In genomic region chr21:15206514-15206913, GRCh38 we compare ENCODE assay signal across 14 cellular contexts.
DNase-seq lines count a peak whose midpoint lies in the region; ATAC-seq and TF ChIP-seq lines count a peak whose summit lies in the region.
"Had no signal": no experiment of that assay in that cellular context is flagged by ENCODE, and none has a peak within 500 bp of the region (broad histone marks: within the 10 kb centered on the region; RNA-seq: fewer than 3 reads in every experiment).

No MANE protein-coding gene starts in this region.

- H3K27me3 ChIP-seq in OCI-LY3 (ENCODE audit: low read depth, low read length) = peaks cover 84% of the 10 kb centered on the region
- H3K27me3 ChIP-seq in foreskin keratinocyte = no peaks in the 10 kb centered on the region
- H3K27me3 ChIP-seq: hepatocyte had no signal

- H3K36me3 ChIP-seq in OCI-LY3 (replicated peaks; ENCODE audit: low read depth, low read length) = no peaks in the 10 kb centered on the region

- no peaks in the 10 kb centered on the region for H3K79me2 ChIP-seq in OCI-LY3 (ENCODE audit: low read length)
- H3K79me2 ChIP-seq: hepatocyte had no signal

- H3K36me3 Mint-ChIP-seq in CD14-positive monocyte = no peaks in the 10 kb centered on the region
- H3K36me3 Mint-ChIP-seq in activated T-helper 2 cell treated with anti-CD3 and anti-CD28 coated beads, Interferon-gamma antibody, Interleukin-2, Interleukin-4, amounts not matched to agents 10 μg/mL and 5 μg/mL and 100 μg/mL, durations not matched to agents 14 hours and 24 hours and 36 hours (ENCODE audit: low read depth) = no peaks in the 10 kb centered on the region

- peak; percentile 86 for ATAC-seq in GM19372 (IDR thresholded peaks at IDR 0.05; ENCODE audit: low read depth, unreplicated experiment)
- peak; percentile 96 for ATAC-seq in HG02884 (IDR thresholded peaks at IDR 0.05; ENCODE audit: unreplicated experiment)
- ATAC-seq in foreskin keratinocyte = no peak

- no peak overlapping the region for H3K27ac ChIP-seq in OCI-LY3 (ENCODE audit: low read length)
- no peak overlapping the region for H3K27ac ChIP-seq in foreskin keratinocyte
- H3K27ac ChIP-seq: hepatocyte had no signal

- no peaks in the 10 kb centered on the region for H3K9me3 Mint-ChIP-seq in CD14-positive monocyte
- no peaks in the 10 kb centered on the region for H3K9me3 Mint-ChIP-seq in activated T-helper 2 cell treated with anti-CD3 and anti-CD28 coated beads, Interferon-gamma antibody, Interleukin-2, Interleukin-4, amounts not matched to agents 10 μg/mL and 5 μg/mL and 100 μg/mL, durations not matched to agents 14 hours and 24 hours and 36 hours

- H3K27me3 Mint-ChIP-seq in CD14-positive monocyte (ENCODE audit: low read depth in 3 of 3) = peaks cover 0 to 2% (median 0%) of the 10 kb centered on the region in 3 donors
- peaks cover 3% of the 10 kb centered on the region for H3K27me3 Mint-ChIP-seq in activated T-helper 2 cell treated with anti-CD3 and anti-CD28 coated beads, Interferon-gamma antibody, Interleukin-2, Interleukin-4, amounts not matched to agents 10 μg/mL and 5 μg/mL and 100 μg/mL, durations not matched to agents 14 hours and 24 hours and 36 hours (ENCODE audit: low read depth)

- intact Hi-C loops in CD14-positive monocyte (cut with micrococcal nuclease) = loop anchor here in 1 of 2 donors (5.0 to 10.0 kb wide), 2 partner anchors 139 to 478 kb away; no protein-coding TSS in a partner anchor
- intact Hi-C loops in activated T-helper 2 cell treated with anti-CD3 and anti-CD28 coated beads, Interferon-gamma antibody, Interleukin-2, Interleukin-4, amounts not matched to agents 10 μg/mL and 5 μg/mL and 100 μg/mL, durations not matched to agents 14 hours and 24 hours and 36 hours (cut with micrococcal nuclease) = no loop called here

- peak overlapping the region; percentile 94 to 96 (median 95) for H3K27ac Mint-ChIP-seq in CD14-positive monocyte
- H3K27ac Mint-ChIP-seq in activated T-helper 2 cell treated with anti-CD3 and anti-CD28 coated beads, Interferon-gamma antibody, Interleukin-2, Interleukin-4, amounts not matched to agents 10 μg/mL and 5 μg/mL and 100 μg/mL, durations not matched to agents 14 hours and 24 hours and 36 hours = no peak overlapping the region

- peaks cover 7% of the 10 kb centered on the region; the same call in 1 of the 2 replicates for H4K20me1 ChIP-seq in OCI-LY3 (ENCODE audit: insufficient read depth, low read length)

- peak overlapping the region; percentile 48 to 86 for H3K4me3 Mint-ChIP-seq in CD14-positive monocyte
- H3K4me3 Mint-ChIP-seq in activated T-helper 2 cell treated with anti-CD3 and anti-CD28 coated beads, Interferon-gamma antibody, Interleukin-2, Interleukin-4, amounts not matched to agents 10 μg/mL and 5 μg/mL and 100 μg/mL, durations not matched to agents 14 hours and 24 hours and 36 hours (ENCODE audit: low read depth) = no peak overlapping the region

- H3K4me1 Mint-ChIP-seq in CD14-positive monocyte = peaks cover 76% of the 10 kb centered on the region
- no peaks in the 10 kb centered on the region for H3K4me1 Mint-ChIP-seq in activated T-helper 2 cell treated with anti-CD3 and anti-CD28 coated beads, Interferon-gamma antibody, Interleukin-2, Interleukin-4, amounts not matched to agents 10 μg/mL and 5 μg/mL and 100 μg/mL, durations not matched to agents 14 hours and 24 hours and 36 hours (ENCODE audit: low read depth)

- DNase-seq in CD14-positive monocyte (ENCODE audit: low spot score) (no peak), foreskin keratinocyte (no peak), NCI-H748 (lab: John Stamatoyannopoulos, UW; ENCODE audit: unreplicated experiment) (no peak), NCI-H1105 (lab: John Stamatoyannopoulos, UW) (no peak)
- no peak for DNase-seq in activated T-helper 2 cell treated with anti-CD3 and anti-CD28 coated beads, Interferon-gamma antibody, Interleukin-2, Interleukin-4, amounts not matched to agents 10 μg/mL and 5 μg/mL and 100 μg/mL, durations not matched to agents 14 hours and 24 hours and 36 hours (ENCODE audit: low spot score)
- DNase-seq: activated CD4-positive, alpha-beta T cell treated with anti-CD3 and anti-CD28 coated beads, Interleukin-2, amount 50 U/mL, for 48 hours; amniotic stem cell; effector CD8-positive, alpha-beta T cell; EL; H7 had no signal

- no peaks in the 10 kb centered on the region for H3K9me3 ChIP-seq in OCI-LY3 (ENCODE audit: insufficient read depth, low read length)

- peak overlapping the region; percentile 56 for H3K4me3 ChIP-seq in OCI-LY3 (ENCODE audit: low read length)
- H3K4me3 ChIP-seq: hepatocyte had no signal

- H3K4me1 ChIP-seq in OCI-LY3 (ENCODE audit: low read length) = peaks cover 24% of the 10 kb centered on the region
- H3K4me1 ChIP-seq in foreskin keratinocyte = peaks cover 16% of the 10 kb centered on the region

- H3K4me2 ChIP-seq in OCI-LY3 (ENCODE audit: low read length) = peak overlapping the region; percentile 82
- H3K4me2 ChIP-seq: hepatocyte had no signal

- H2AFZ ChIP-seq in OCI-LY3 (ENCODE audit: low read depth, low read length) = no peak overlapping the region
- H2AFZ ChIP-seq: hepatocyte had no signal

- TF ChIP-seq CTCF in CD14-positive monocyte (IDR thresholded peaks at IDR 0.05) (no peak), OCI-LY3 (IDR thresholded peaks at IDR 0.05; ENCODE audit: low read depth, low read length) (no peak), foreskin keratinocyte (conservative IDR thresholded peaks at IDR 0.05) (no peak)

- H3K9ac ChIP-seq in OCI-LY3 (ENCODE audit: low read length) = no peak overlapping the region; the same call in 1 of the 2 replicates
